ENCODE assay signal across 17 cellular contexts in the genomic region with DNA sequence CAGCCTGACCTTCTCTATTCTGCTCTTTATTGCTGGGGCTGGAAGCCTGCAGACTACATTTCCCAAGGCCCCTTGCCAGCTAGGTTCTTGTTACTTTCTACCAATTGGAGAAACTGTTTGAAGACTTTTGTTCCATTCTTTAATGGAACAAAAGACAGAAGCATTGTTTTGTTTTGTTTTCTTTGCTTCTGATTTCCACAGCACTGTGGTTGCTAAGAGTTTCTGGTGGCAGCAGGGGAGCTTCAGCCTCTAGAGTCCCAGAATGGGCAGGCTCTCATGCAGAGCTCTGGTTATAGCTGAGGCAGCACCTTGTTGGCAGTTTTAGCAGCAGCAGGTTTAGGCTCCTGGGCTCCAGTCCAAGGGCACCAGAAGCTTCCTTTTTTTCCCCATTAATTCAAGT.
"Had no signal": no experiment of that assay in that cellular context is flagged by ENCODE, and none has a peak within 500 bp of the region (broad histone marks: within the 10 kb centered on the region; RNA-seq: fewer than 3 reads in every experiment).

No MANE protein-coding gene starts in this region.

- ATAC-seq: activated naive CD4-positive, alpha-beta T cell treated with anti-CD3 and anti-CD28 coated beads, Interleukin-2, amount 50 U/mL, for 72 hours; activated T-helper 17 cell treated with anti-CD3 and anti-CD28 coated beads, Interleukin-2, amount 50 U/mL, for 72 hours; heart right ventricle; left lobe of liver; natural killer cell; stimulated activated naive CD8-positive, alpha-beta T cell treated with anti-CD3 and anti-CD28 coated beads, Interleukin-15, Interleukin-2, amounts not matched to agents 100 U/mL and 50 U/mL, for 24 hours; T-helper 17 cell; upper lobe of right lung had no signal

- DNase-seq: activated T-cell treated with anti-CD3 and anti-CD28 coated beads, Interleukin-2, amount 50 U/mL, for 1 hour; aorta; colonic mucosa; dorsolateral prefrontal cortex; heart right ventricle; immature natural killer cell; natural killer cell; spleen; stimulated activated CD4-positive, alpha-beta T cell treated with anti-CD3 and anti-CD28 coated beads, Interleukin-4, amount 100 ng/mL, for 24 hours; stimulated activated naive CD8-positive, alpha-beta T cell treated with anti-CD3 and anti-CD28 coated beads, Interleukin-15, Interleukin-2, amounts not matched to agents 100 U/mL and 50 U/mL, for 24 hours; SW 1271; T-helper 17 cell; upper lobe of right lung; WERI-Rb-1 had no signal
